In genomic region chr16:74601131-74601871, GRCh38 we compare ENCODE assay signal across 9 cellular contexts. TPM values are rescaled to one million over a fixed set of nuclear protein-coding genes. Genes with fewer than 3 reads are reported as not detected.
DNase-seq lines count a peak whose midpoint lies in the region; ATAC-seq and TF ChIP-seq lines count a peak whose summit lies in the region.
"Had no signal": no experiment of that assay in that cellular context is flagged by ENCODE, and none has a peak within 500 bp of the region (broad histone marks: within the 10 kb centered on the region; RNA-seq: fewer than 3 reads in every experiment).

No MANE protein-coding gene starts in this region.

- H3K4me3 ChIP-seq in GM23338 (no peak overlapping the region), Peyer's patch (no peak overlapping the region), esophagus muscularis mucosa (no peak overlapping the region)

- no peaks in the 10 kb centered on the region for H3K27me3 ChIP-seq in GM23338 (ENCODE audit: insufficient read depth)
- H3K27me3 ChIP-seq in Peyer's patch = no peaks in the 10 kb centered on the region
- no peaks in the 10 kb centered on the region for H3K27me3 ChIP-seq in esophagus muscularis mucosa

- H3K4me1 ChIP-seq in GM23338 (ENCODE audit: insufficient read depth) (peaks cover 21% of the 10 kb centered on the region), Peyer's patch (peaks cover 0 to 48% (median 11%) of the 10 kb centered on the region in 4 donors), esophagus muscularis mucosa (peaks cover 34 to 54% (median 51%) of the 10 kb centered on the region in 4 donors)

- no peaks in the 10 kb centered on the region for H3K9me3 Mint-ChIP-seq in GM23338

- H3K9me2 ChIP-seq in GM23338 (ENCODE audit: insufficient read depth) = no peaks in the 10 kb centered on the region

- no peaks in the 10 kb centered on the region for H3K9me3 ChIP-seq in Peyer's patch
- no peaks in the 10 kb centered on the region for H3K9me3 ChIP-seq in esophagus muscularis mucosa

- H3K4me3 Mint-ChIP-seq in GM23338 = no peak overlapping the region

- H3K36me3 Mint-ChIP-seq in GM23338 (ENCODE audit: low read depth) = peaks cover 10% of the 10 kb centered on the region

- 57% methylated on average over 9 of the region's 9 CpGs for WGBS in esophagus muscularis mucosa

- H3K36me3 ChIP-seq in GM23338 (ENCODE audit: insufficient read depth) (no peaks in the 10 kb centered on the region), Peyer's patch (no peaks in the 10 kb centered on the region), esophagus muscularis mucosa (peaks cover 0 to 17% (median 2%) of the 10 kb centered on the region in 4 donors)

- H3F3A ChIP-seq in GM23338 (replicated peaks; ENCODE audit: low read depth) = no peaks in the 10 kb centered on the region

- no peak for TF ChIP-seq EP300 in esophagus muscularis mucosa (IDR thresholded peaks at IDR 0.05)

- intact Hi-C loops in esophagus muscularis mucosa (cut with DNase I) = no loop called here

- TF ChIP-seq POLR2A in Peyer's patch (IDR thresholded peaks at IDR 0.05) (no peak), esophagus muscularis mucosa (IDR thresholded peaks at IDR 0.05; ENCODE audit: low read depth) (no peak)

- H3K79me2 ChIP-seq in GM23338 (replicated peaks; ENCODE audit: insufficient read depth) = peaks cover 100% of the 10 kb centered on the region

- H3K27ac Mint-ChIP-seq in GM23338 = no peak overlapping the region

- H4K20me1 ChIP-seq in GM23338 (replicated peaks; ENCODE audit: insufficient read depth) = peaks cover 65% of the 10 kb centered on the region

- peaks cover 27% of the 10 kb centered on the region for H3K4me1 Mint-ChIP-seq in GM23338

- ATAC-seq in GM23338 = peak; percentile 27; the same call in 1 of the 3 replicates
- no peak for ATAC-seq in HG02642 (IDR thresholded peaks at IDR 0.05; ENCODE audit: poor library complexity, unreplicated experiment)

- DNase-seq in GM23338 (ENCODE audit: low spot score) = no peak
- DNase-seq in Peyer's patch = peak in 2 of 3 donors; percentile 49 to 71
- peak; percentile 49 for DNase-seq in activated naive CD4-positive, alpha-beta T cell treated with anti-CD3 and anti-CD28 coated beads, Interleukin-2, amount 50 U/mL, for 16 hours
- peak; percentile 24 for DNase-seq in stimulated activated CD8-positive, alpha-beta memory T cell treated with anti-CD3 and anti-CD28 coated beads, Interleukin-12 subunit alpha, Interleukin-12 subunit beta, amount 100 ng/mL, for 4 hours (ENCODE audit: low read depth)
- DNase-seq in esophagus muscularis mucosa (ENCODE audit: extremely low spot score) = no peak
- no peak for DNase-seq in NCI-H1092 treated with DMSO at 0.1 percent for 48 hours (lab: John Stamatoyannopoulos, UW)
- DNase-seq in NCI-H1105 treated with DMSO at 0.1 percent for 48 hours (lab: John Stamatoyannopoulos, UW) = no peak
- DNase-seq: left cardiac atrium had no signal

- no peak overlapping the region for H2AFZ ChIP-seq in GM23338

- H3K27me3 Mint-ChIP-seq in GM23338 (ENCODE audit: insufficient read depth, low read depth, poor library complexity) = peaks cover 9% of the 10 kb centered on the region

- TF ChIP-seq CTCF in GM23338 (conservative IDR thresholded peaks at IDR 0.05; ENCODE audit: low read depth in 2 of 2) (no peak), Peyer's patch (IDR thresholded peaks at IDR 0.05) (no peak), esophagus muscularis mucosa (IDR thresholded peaks at IDR 0.05) (no peak)

- peak overlapping the region; percentile 49; the same call in 1 of the 2 replicates for H3K4me2 ChIP-seq in GM23338

- H3K27ac ChIP-seq in GM23338 (ENCODE audit: low read depth) = no peak overlapping the region
- H3K27ac ChIP-seq in Peyer's patch = no peak overlapping the region
- H3K27ac ChIP-seq in esophagus muscularis mucosa (replicated peaks in 1 of 4) = no peak overlapping the region

TF ChIP-seq in GM23338, 12 proteins besides CTCF, POLR2A, EP300 and RAD21:
- TF ChIP-seq ZNF462 (CRISPR knock-in tag; IDR thresholded peaks at IDR 0.05) (no peak), CREB1 (CRISPR knock-in tag; IDR thresholded peaks at IDR 0.05; ENCODE audit: low read depth) (no peak), STAT1 (IDR thresholded peaks at IDR 0.05; ENCODE audit: unreplicated experiment) (no peak), ZNF114 (CRISPR knock-in tag; IDR thresholded peaks at IDR 0.05) (no peak), EZH2 (IDR thresholded peaks at IDR 0.05; ENCODE audit: low read depth, unreplicated experiment) (no peak), EZH2phosphoT487 (IDR thresholded peaks at IDR 0.05; ENCODE audit: unreplicated experiment) (no peak), POLR2AphosphoS5 (IDR thresholded peaks at IDR 0.05; ENCODE audit: low read depth) (no peak), ETS1 (IDR thresholded peaks at IDR 0.05) (no peak), NANOG (IDR thresholded peaks at IDR 0.05; ENCODE audit: borderline replicate concordance) (no peak), ZNF331 (CRISPR knock-in tag; IDR thresholded peaks at IDR 0.05; ENCODE audit: low read depth) (no peak)

RNA-seq across cellular contexts. Expression of gene GLG1, which starts 5.6 kb away (rescaled TPM):
- 211 and 226 TPM in 2 replicates for total RNA-seq in GM23338 (2014; rRNA removed; shearing (Covaris generic))
- polyA plus RNA-seq in GM23338 (2016; fragmentation: Nextera tagmentation; extraction: Ambion mirVana) = 58.8 and 61.2 TPM in 2 replicates
- total RNA-seq in Peyer's patch = 100 to 1,000 TPM in 3 of 4 donors, 10 to 100 TPM in 1; 90.0 to 153 (median 113) TPM
- 100 to 1,000 TPM in 3 of 4 donors, 10 to 100 TPM in 1; 92.8 to 128 (median 121) TPM for total RNA-seq in esophagus muscularis mucosa

Comparison
In these comparisons a context has a peak if more than half of its experiments do, and no peak if none do; other contexts are left out.
1. DNase-seq: peak in Peyer's patch (2 of 3), activated naive CD4-positive, alpha-beta T cell treated with anti-CD3 and anti-CD28 coated beads, Interleukin-2, amount 50 U/mL, for 16 hours (single experiment) and stimulated activated CD8-positive, alpha-beta memory T cell treated with anti-CD3 and anti-CD28 coated beads, Interleukin-12 subunit alpha, Interleukin-12 subunit beta, amount 100 ng/mL, for 4 hours (single experiment); none in GM23338 (single experiment), esophagus muscularis mucosa (single experiment), NCI-H1092 treated with DMSO at 0.1 percent for 48 hours (single experiment) and NCI-H1105 treated with DMSO at 0.1 percent for 48 hours (single experiment).